In the genomic region with DNA sequence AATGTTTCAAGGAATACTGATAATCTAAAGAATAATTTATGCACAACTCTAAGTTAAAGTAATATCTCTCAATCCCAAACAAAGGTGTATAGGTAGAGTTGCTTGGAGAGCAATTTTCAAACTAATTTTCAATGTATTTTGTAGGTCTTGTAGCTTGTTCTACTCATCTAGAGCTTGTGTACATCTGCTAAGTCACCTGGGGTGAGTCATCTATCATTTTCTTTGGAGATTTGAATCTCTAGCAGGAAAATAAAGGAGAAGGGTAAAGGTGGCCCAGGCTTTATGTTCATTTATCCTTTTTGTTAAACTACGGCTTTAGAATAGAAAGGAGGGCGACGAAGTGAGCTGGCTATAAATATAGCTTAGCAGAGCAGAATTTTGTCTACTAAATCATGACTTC, we compare ENCODE assay signal across 23 cellular contexts.
"Had no signal": no experiment of that assay in that cellular context is flagged by ENCODE, and none has a peak within 500 bp of the region (broad histone marks: within the 10 kb centered on the region; RNA-seq: fewer than 3 reads in every experiment).

No MANE protein-coding gene starts in this region.

- H3K4me3 Mint-ChIP-seq: activated CD8-positive, alpha-beta memory T cell treated with anti-CD3 and anti-CD28 coated beads, Interleukin-2, amount 10 ng/mL, durations not matched to agents 7 days and 5 days; activated naive CD8-positive, alpha-beta T cell treated with anti-CD3 and anti-CD28 coated beads, Interleukin-2, amount 50 U/mL, for 24 hours; activated T-cell treated with anti-CD3 and anti-CD28 coated beads, Interleukin-2, amount 50 U/mL, for 24 hours; activated T-helper 1 cell treated with anti-CD3 and anti-CD28 coated beads, Interleukin-12 subunit alpha, Interleukin-12 subunit beta, Interleukin-2, Interleukin-4 antibody, amounts not matched to agents 30 ng/mL and 10 ng/mL and 1 ng/mL, durations not matched to agents 14 hours and 24 hours and 36 hours; brain; WTC11 had no signal

- H3K4me3 ChIP-seq: cardiac muscle cell, MG63, SK-N-MC had no signal

- H3K36me3 ChIP-seq: cardiac muscle cell, MG63 had no signal

- DNase-seq: activated CD4-positive, alpha-beta T cell treated with anti-CD3 and anti-CD28 coated beads for 48 hours; activated CD4-positive, alpha-beta T cell treated with anti-CD3 and anti-CD28 coated beads, Interleukin-2, amount 50 U/mL, for 48 hours; activated CD4-positive, CD25-positive, alpha-beta regulatory T cell treated with anti-CD3 and anti-CD28 coated beads, Interleukin-2, amount 50 U/mL, for 72 hours; activated CD8-positive, alpha-beta memory T cell treated with anti-CD3 and anti-CD28 coated beads, Interleukin-2, amount 10 ng/mL, durations not matched to agents 7 days and 5 days; activated effector memory CD4-positive, alpha-beta T cell treated with Interleukin-2 at 50 U/mL for 16 hours; activated naive CD4-positive, alpha-beta T cell treated with Interleukin-2 at 50 U/mL for 16 hours; activated naive CD8-positive, alpha-beta T cell treated with anti-CD3 and anti-CD28 coated beads, Interleukin-2, amount 50 U/mL, for 24 hours; activated T-cell treated with anti-CD3 and anti-CD28 coated beads, Interleukin-2, amount 50 U/mL, for 24 hours; amniotic stem cell; MG63; MV-4-11; NCI-H1092 treated with DMSO at 0.1 percent for 48 hours; NCI-H1417 treated with DMSO at 0.1 percent for 48 hours; NCI-H1930; NCI-H2171 treated with DMSO at 0.1 percent for 48 hours; NCI-H510A treated with DMSO at 0.1 percent for 48 hours; T-helper 1 cell had no signal

- H3K36me3 Mint-ChIP-seq: activated CD8-positive, alpha-beta memory T cell treated with anti-CD3 and anti-CD28 coated beads, Interleukin-2, amount 10 ng/mL, durations not matched to agents 7 days and 5 days; activated naive CD4-positive, alpha-beta T cell treated with anti-CD3 and anti-CD28 coated beads, Interleukin-2, amount 50 U/mL, for 72 hours; brain; WTC11 had no signal

- H3K27ac Mint-ChIP-seq: activated CD8-positive, alpha-beta memory T cell treated with anti-CD3 and anti-CD28 coated beads, Interleukin-2, amount 10 ng/mL, durations not matched to agents 7 days and 5 days; activated naive CD4-positive, alpha-beta T cell treated with anti-CD3 and anti-CD28 coated beads, Interleukin-2, amount 50 U/mL, for 72 hours; activated naive CD8-positive, alpha-beta T cell treated with anti-CD3 and anti-CD28 coated beads, Interleukin-2, amount 50 U/mL, for 24 hours; activated T-cell treated with anti-CD3 and anti-CD28 coated beads, Interleukin-2, amount 50 U/mL, for 24 hours; activated T-helper 1 cell treated with anti-CD3 and anti-CD28 coated beads, Interleukin-12 subunit alpha, Interleukin-12 subunit beta, Interleukin-2, Interleukin-4 antibody, amounts not matched to agents 30 ng/mL and 10 ng/mL and 1 ng/mL, durations not matched to agents 14 hours and 24 hours and 36 hours; brain; WTC11 had no signal

- H3K9me3 Mint-ChIP-seq: activated naive CD4-positive, alpha-beta T cell treated with anti-CD3 and anti-CD28 coated beads, Interleukin-2, amount 50 U/mL, for 72 hours; activated naive CD8-positive, alpha-beta T cell treated with anti-CD3 and anti-CD28 coated beads, Interleukin-2, amount 50 U/mL, for 24 hours; activated T-cell treated with anti-CD3 and anti-CD28 coated beads, Interleukin-2, amount 50 U/mL, for 24 hours; activated T-helper 1 cell treated with anti-CD3 and anti-CD28 coated beads, Interleukin-12 subunit alpha, Interleukin-12 subunit beta, Interleukin-2, Interleukin-4 antibody, amounts not matched to agents 30 ng/mL and 10 ng/mL and 1 ng/mL, durations not matched to agents 14 hours and 24 hours and 36 hours; brain; WTC11 had no signal

- H3K27ac ChIP-seq: cardiac muscle cell, SK-N-MC had no signal

- H3K9me3 ChIP-seq: MG63 had no signal
